Comparison of ENCODE assay signal across 2 cellular contexts in genomic region chr11:127073621-127074020, GRCh38.
TF ChIP-seq lines count a peak whose summit lies in the region.

No MANE protein-coding gene starts in this region.

TF ChIP-seq in WTC11, 78 proteins besides CTCF, POLR2A, EP300 and RAD21 (continued from another document):
- TF ChIP-seq PREB (CRISPR knock-in tag; IDR thresholded peaks at IDR 0.05; ENCODE audit: borderline replicate concordance) = no peak

TF ChIP-seq in HepG2, 621 proteins besides CTCF, POLR2A, EP300 and RAD21 (continued from another document):
- TF ChIP-seq ZNF207 (IDR thresholded peaks at IDR 0.05; ENCODE audit: borderline replicate concordance) (no peak), ZNF709 (CRISPR knock-in tag; IDR thresholded peaks at IDR 0.05) (no peak), ZBTB7A (CRISPR knock-in tag; IDR thresholded peaks at IDR 0.05) (no peak), ZNF589 (CRISPR knock-in tag; conservative IDR thresholded peaks at IDR 0.05) (no peak), ZNF543 (CRISPR knock-in tag; IDR thresholded peaks at IDR 0.05) (no peak), GTF3A (CRISPR knock-in tag; conservative IDR thresholded peaks at IDR 0.05) (no peak), ZNF782 (CRISPR knock-in tag; IDR thresholded peaks at IDR 0.05; ENCODE audit: borderline replicate concordance) (no peak), KDM6A (CRISPR knock-in tag; IDR thresholded peaks at IDR 0.05; ENCODE audit: low read depth) (no peak), SMAD9 (CRISPR knock-in tag; IDR thresholded peaks at IDR 0.05) (no peak)
